Comparison of ENCODE assay signal across 10 cellular contexts in the genomic region with DNA sequence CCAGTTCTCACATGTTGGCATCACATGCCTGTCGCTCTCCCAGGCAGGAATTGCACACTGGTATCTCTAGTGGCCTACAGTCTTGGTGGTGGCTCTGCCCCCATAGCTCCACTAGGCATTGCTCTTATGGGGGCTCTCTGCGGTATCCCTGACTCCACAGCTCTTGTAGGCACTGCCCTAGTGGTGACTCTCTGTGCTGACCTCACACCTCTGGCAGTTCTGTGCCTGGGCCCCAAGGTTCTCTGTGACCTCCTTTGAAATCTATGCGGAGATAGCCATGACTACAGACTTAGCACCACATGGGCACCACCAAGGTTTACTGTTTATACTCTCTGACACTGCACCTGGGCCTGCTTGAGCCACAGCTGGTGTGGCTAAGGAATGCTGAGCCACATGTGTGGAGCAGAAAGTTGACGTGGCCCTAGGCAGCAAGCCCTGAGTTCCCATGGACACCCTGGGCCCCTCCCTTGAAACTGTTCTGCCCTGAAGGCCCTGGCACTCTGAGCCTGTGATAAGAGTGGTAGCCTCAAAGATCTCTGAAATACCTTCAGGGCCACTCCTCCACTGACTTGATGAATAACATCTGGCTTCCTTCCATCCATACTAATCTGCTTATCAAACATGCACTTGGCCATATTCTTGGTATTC. TPM values are rescaled to one million over a fixed set of nuclear protein-coding genes. Genes with fewer than 3 reads are reported as not detected.
DNase-seq lines count a peak whose midpoint lies in the region; ATAC-seq and TF ChIP-seq lines count a peak whose summit lies in the region.
"Had no signal": no experiment of that assay in that cellular context is flagged by ENCODE, and none has a peak within 500 bp of the region (broad histone marks: within the 10 kb centered on the region; RNA-seq: fewer than 3 reads in every experiment).

No MANE protein-coding gene starts in this region.

- no peaks in the 10 kb centered on the region for H3K4me1 Mint-ChIP-seq in stimulated activated naive B cell treated with anti-CD40 and anti-IgM and Interleukin-4, amounts not matched to agents 10 μg/mL and 1 μg/mL and 100 μg/mL, for 72 hours
- H3K4me1 Mint-ChIP-seq in activated T-cell treated with anti-CD3 and anti-CD28 coated beads, Interleukin-2, amount 50 U/mL, for 24 hours (ENCODE audit: low read depth): peaks cover 2% of the 10 kb centered on the region
- H3K4me1 Mint-ChIP-seq: activated naive CD4-positive, alpha-beta T cell treated with anti-CD3 and anti-CD28 coated beads, Interleukin-2, amount 10 ng/mL, durations not matched to agents 7 days and 5 days had no signal

- H3K27me3 Mint-ChIP-seq in stimulated activated naive B cell treated with anti-CD40 and anti-IgM and Interleukin-4, amounts not matched to agents 10 μg/mL and 1 μg/mL and 100 μg/mL, for 72 hours: no peaks in the 10 kb centered on the region
- H3K27me3 Mint-ChIP-seq in activated T-cell treated with anti-CD3 and anti-CD28 coated beads, Interleukin-2, amount 50 U/mL, for 24 hours: no peaks in the 10 kb centered on the region
- H3K27me3 Mint-ChIP-seq: activated naive CD4-positive, alpha-beta T cell treated with anti-CD3 and anti-CD28 coated beads, Interleukin-2, amount 10 ng/mL, durations not matched to agents 7 days and 5 days had no signal

- ATAC-seq in left lung: peak; percentile 87
- ATAC-seq in thoracic aorta (ENCODE audit: insufficient number of reproducible peaks, low FRiP score, low read depth): no peak
- ATAC-seq in stimulated activated naive B cell treated with anti-CD40 and anti-IgM and Interleukin-4, amounts not matched to agents 10 μg/mL and 1 μg/mL and 100 μg/mL, for 72 hours (replicated peaks): no peak
- no peak for ATAC-seq in GM21576 (IDR thresholded peaks at IDR 0.05; ENCODE audit: unreplicated experiment)

- H3K9me3 ChIP-seq in left lung (no peaks in the 10 kb centered on the region), thoracic aorta (no peaks in the 10 kb centered on the region)

- H3K4me3 ChIP-seq in left lung (no peak overlapping the region), thoracic aorta (no peak overlapping the region)

- no peaks in the 10 kb centered on the region for H3K36me3 Mint-ChIP-seq in stimulated activated naive B cell treated with anti-CD40 and anti-IgM and Interleukin-4, amounts not matched to agents 10 μg/mL and 1 μg/mL and 100 μg/mL, for 72 hours
- no peaks in the 10 kb centered on the region for H3K36me3 Mint-ChIP-seq in activated T-cell treated with anti-CD3 and anti-CD28 coated beads, Interleukin-2, amount 50 U/mL, for 24 hours (ENCODE audit: low read depth)
- H3K36me3 Mint-ChIP-seq: activated naive CD4-positive, alpha-beta T cell treated with anti-CD3 and anti-CD28 coated beads, Interleukin-2, amount 10 ng/mL, durations not matched to agents 7 days and 5 days had no signal

- H3K27ac Mint-ChIP-seq in stimulated activated naive B cell treated with anti-CD40 and anti-IgM and Interleukin-4, amounts not matched to agents 10 μg/mL and 1 μg/mL and 100 μg/mL, for 72 hours: no peak overlapping the region
- H3K27ac Mint-ChIP-seq in activated T-cell treated with anti-CD3 and anti-CD28 coated beads, Interleukin-2, amount 50 U/mL, for 24 hours: no peak overlapping the region
- H3K27ac Mint-ChIP-seq: activated naive CD4-positive, alpha-beta T cell treated with anti-CD3 and anti-CD28 coated beads, Interleukin-2, amount 10 ng/mL, durations not matched to agents 7 days and 5 days had no signal

- DNase-seq in NCI-H226 (peak; percentile 92), left lung (peak in 1 of 2 donors; percentile 54), thoracic aorta (ENCODE audit: low spot score) (no peak), NCI-H128 (lab: John Stamatoyannopoulos, UW; ENCODE audit: unreplicated experiment) (no peak)
- DNase-seq in stimulated activated naive B cell treated with anti-CD40 and anti-IgM and Interleukin-4, amounts not matched to agents 10 μg/mL and 1 μg/mL and 100 μg/mL, for 72 hours: no peak
- DNase-seq in activated T-cell treated with anti-CD3 and anti-CD28 coated beads, Interleukin-2, amount 50 U/mL, for 24 hours: no peak
- DNase-seq: activated naive CD4-positive, alpha-beta T cell treated with anti-CD3 and anti-CD28 coated beads, Interleukin-2, amount 10 ng/mL, durations not matched to agents 7 days and 5 days; NCI-H1694 had no signal

- no peak overlapping the region for H3K4me3 Mint-ChIP-seq in stimulated activated naive B cell treated with anti-CD40 and anti-IgM and Interleukin-4, amounts not matched to agents 10 μg/mL and 1 μg/mL and 100 μg/mL, for 72 hours
- no peak overlapping the region for H3K4me3 Mint-ChIP-seq in activated T-cell treated with anti-CD3 and anti-CD28 coated beads, Interleukin-2, amount 50 U/mL, for 24 hours
- H3K4me3 Mint-ChIP-seq: activated naive CD4-positive, alpha-beta T cell treated with anti-CD3 and anti-CD28 coated beads, Interleukin-2, amount 10 ng/mL, durations not matched to agents 7 days and 5 days had no signal

- peak overlapping the region; percentile 63 for H3K27ac ChIP-seq in cingulate gyrus (ENCODE audit: low read depth, low read length)
- peak overlapping the region; percentile 2 to 26 for H3K27ac ChIP-seq in left lung
- H3K27ac ChIP-seq in thoracic aorta: peak overlapping the region; percentile 49 to 50

- no peaks in the 10 kb centered on the region for H3K27me3 ChIP-seq in left lung
- H3K27me3 ChIP-seq in thoracic aorta (replicated peaks; ENCODE audit: insufficient read depth): no peaks in the 10 kb centered on the region

- H3K36me3 ChIP-seq in left lung (no peaks in the 10 kb centered on the region), thoracic aorta (no peaks in the 10 kb centered on the region)

- no peak for TF ChIP-seq CTCF in left lung (IDR thresholded peaks at IDR 0.05)
- no peak for TF ChIP-seq CTCF in thoracic aorta (IDR thresholded peaks at IDR 0.05)

- no peaks in the 10 kb centered on the region for H3K4me1 ChIP-seq in left lung
- H3K4me1 ChIP-seq in thoracic aorta (ENCODE audit: control insufficient read depth in 1 of 2, low read depth in 2 of 2): peaks cover 12 to 15% of the 10 kb centered on the region in 2 donors

- H3K9me3 Mint-ChIP-seq in stimulated activated naive B cell treated with anti-CD40 and anti-IgM and Interleukin-4, amounts not matched to agents 10 μg/mL and 1 μg/mL and 100 μg/mL, for 72 hours: no peaks in the 10 kb centered on the region
- H3K9me3 Mint-ChIP-seq in activated T-cell treated with anti-CD3 and anti-CD28 coated beads, Interleukin-2, amount 50 U/mL, for 24 hours: no peaks in the 10 kb centered on the region
- H3K9me3 Mint-ChIP-seq: activated naive CD4-positive, alpha-beta T cell treated with anti-CD3 and anti-CD28 coated beads, Interleukin-2, amount 10 ng/mL, durations not matched to agents 7 days and 5 days had no signal

- intact Hi-C loops in left lung (cut with DNase I): loop anchor here in 1 of 2 donors (10.0 kb wide), 1 partner anchor 567 kb away; no protein-coding TSS in a partner anchor

RNA-seq across cellular contexts. Expression of a gene that starts 8.0 kb away (rescaled TPM):
- under 1 TPM; 0.52 to 0.71 TPM for total RNA-seq in left lung
- not detected for total RNA-seq in thoracic aorta
